9 cellular contexts compared by ENCODE assay signal in the genomic region with DNA sequence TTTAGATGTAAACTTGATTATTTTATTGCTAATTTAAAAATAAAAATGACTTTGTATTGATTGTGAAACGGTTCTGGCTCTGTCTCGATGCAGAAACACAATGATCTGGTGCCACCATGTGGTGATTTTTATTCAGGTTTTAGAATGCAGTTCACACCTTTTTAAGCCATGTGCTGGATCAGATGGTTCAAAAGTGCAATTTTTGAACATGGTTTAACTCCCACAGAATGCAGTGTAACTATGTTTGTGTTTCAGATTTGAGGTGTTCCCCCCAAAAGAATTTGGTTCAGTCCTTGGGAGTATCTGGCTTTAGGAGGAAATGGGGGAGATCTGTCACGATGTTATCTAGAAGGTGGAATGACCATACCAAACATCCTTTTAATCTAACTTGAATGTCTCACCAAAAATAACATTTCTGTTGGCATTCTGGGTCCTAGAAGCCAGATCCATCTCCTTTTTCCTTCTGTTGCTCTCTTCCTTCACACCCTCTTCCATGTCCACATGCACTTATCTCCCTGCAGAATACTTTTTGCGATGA. TPM values are rescaled to one million over a fixed set of nuclear protein-coding genes. Genes with fewer than 3 reads are reported as not detected.
DNase-seq lines count a peak whose midpoint lies in the region; ATAC-seq and TF ChIP-seq lines count a peak whose summit lies in the region.
"Had no signal": no experiment of that assay in that cellular context is flagged by ENCODE, and none has a peak within 500 bp of the region (broad histone marks: within the 10 kb centered on the region; RNA-seq: fewer than 3 reads in every experiment).

No MANE protein-coding gene starts in this region.

- TF ChIP-seq CTCF in AG09319 (IDR thresholded peaks at IDR 0.05; ENCODE audit: low read depth, low read length) (peak; percentile 54), GM12864 (IDR thresholded peaks at IDR 0.05; ENCODE audit: low read depth, low read length, missing control alignments) (peak; percentile 46)

- H3K27ac Mint-ChIP-seq in T-cell: no peak overlapping the region

- H3K4me3 ChIP-seq in GM12864 (ENCODE audit: low read depth, low read length): no peak overlapping the region
- H3K4me3 ChIP-seq: skin epidermis had no signal

- CTCF ChIA-PET in T-cell (lab: Charles Lee): interaction anchor here (1.7 to 3.1 kb wide), 2 partner anchors 48 kb away, joined by 22 to 28 read pairs; a partner anchor contains a TSS

- DNase-seq in AG09319 (ENCODE audit: extremely low read depth, low read depth): no peak
- DNase-seq in GM12864 (ENCODE audit: low read depth): peak; percentile 3
- peak; percentile 41 for DNase-seq in LHCN-M2 (ENCODE audit: low read depth)
- DNase-seq in T-cell: peak in 22 of 34 experiments; percentile 5 to 59 (median 26)
- DNase-seq in effector CD4-positive, alpha-beta T cell: peak; percentile 49
- peak; percentile 67 for DNase-seq in middle frontal gyrus (ENCODE audit: extremely low spot score, low spot score)

- H3K4me1 Mint-ChIP-seq in T-cell: peaks cover 0 to 7% (median 0%) of the 10 kb centered on the region in 3 donors

- peaks cover 20% of the 10 kb centered on the region for H3K36me3 Mint-ChIP-seq in T-cell

- POLR2A ChIA-PET in T-cell (lab: Charles Lee): no interaction called here

- peak; percentile 66 to 83 (median 73) for ATAC-seq in T-cell (replicated peaks in 1 of 4)
- ATAC-seq in GM18873 (IDR thresholded peaks at IDR 0.05; ENCODE audit: low FRiP score, unreplicated experiment): no peak
- ATAC-seq in GM19395 (IDR thresholded peaks at IDR 0.05; ENCODE audit: unreplicated experiment): no peak

- H3K9me3 Mint-ChIP-seq in T-cell: no peaks in the 10 kb centered on the region

- H3K4me3 Mint-ChIP-seq in T-cell: no peak overlapping the region

- no peaks in the 10 kb centered on the region for H3K27me3 Mint-ChIP-seq in T-cell

RNA-seq across cellular contexts. Expression of a gene that starts 7.9 kb away (rescaled TPM):
- total RNA-seq in LHCN-M2 (2014; rRNA removed) (39.6 and 48.0 TPM in 2 replicates), T-cell (10 to 100 TPM; 24.0 to 46.3 (median 39.7) TPM)
- 47.2 TPM for polyA plus RNA-seq in LHCN-M2 (2012)

RNA-seq across cellular contexts. Expression of a gene that starts 42.6 kb away (rescaled TPM):
- total RNA-seq in LHCN-M2 (2014; rRNA removed) (not detected in 2 replicates), T-cell (not detected)
- not detected for polyA plus RNA-seq in LHCN-M2 (2012)

RNA-seq across cellular contexts. Expression of a gene that starts 47.5 kb away (rescaled TPM):
- 11.9 and 16.9 TPM in 2 replicates for total RNA-seq in LHCN-M2 (2014; rRNA removed)
- 11.6 TPM for polyA plus RNA-seq in LHCN-M2 (2012)
- 10 to 100 TPM in 4 of 5 donors, 1 to 10 TPM in 1; 8.9 to 13.3 (median 11.4) TPM for total RNA-seq in T-cell

Comparison
In these comparisons a context has a peak if more than half of its experiments do, and no peak if none do; other contexts are left out.
1. ATAC-seq: peak in T-cell (4 of 4); none in GM18873 (single experiment) and GM19395 (single experiment).